In genomic region chr2:127082974-127083373, GRCh38 we compare ENCODE assay signal across 10 cellular contexts. TPM values are rescaled to one million over a fixed set of nuclear protein-coding genes. Genes with fewer than 3 reads are reported as not detected.
DNase-seq lines count a peak whose midpoint lies in the region; ATAC-seq lines count a peak whose summit lies in the region.
"Had no signal": no experiment of that assay in that cellular context is flagged by ENCODE, and none has a peak within 500 bp of the region (broad histone marks: within the 10 kb centered on the region; RNA-seq: fewer than 3 reads in every experiment).

No MANE protein-coding gene starts in this region.

- H3K27ac Mint-ChIP-seq in activated CD4-positive, alpha-beta T cell treated with anti-CD3 and anti-CD28 coated beads, Interleukin-2, amount 10 ng/mL, durations not matched to agents 7 days and 5 days, result peak overlapping the region; percentile 92
- H3K27ac Mint-ChIP-seq in activated naive CD8-positive, alpha-beta T cell treated with anti-CD3 and anti-CD28 coated beads, Interleukin-2, amount 10 ng/mL, durations not matched to agents 7 days and 5 days, result peak overlapping the region; percentile 99
- peak overlapping the region; percentile 68 for H3K27ac Mint-ChIP-seq in stimulated activated naive B cell treated with anti-CD40 and anti-IgM and Interleukin-4, amounts not matched to agents 10 μg/mL and 1 μg/mL and 100 μg/mL, for 72 hours

- CTCF ChIA-PET in activated CD4-positive, alpha-beta T cell treated with anti-CD3 and anti-CD28 coated beads, Interleukin-2, amount 10 ng/mL, durations not matched to agents 7 days and 5 days (lab: Charles Lee), result interaction anchor here (11.3 kb wide), 1 partner anchor 15 kb away, joined by 101 read pairs; no protein-coding TSS in a partner anchor

- H3K4me3 Mint-ChIP-seq in activated CD4-positive, alpha-beta T cell treated with anti-CD3 and anti-CD28 coated beads, Interleukin-2, amount 10 ng/mL, durations not matched to agents 7 days and 5 days, result no peak overlapping the region
- peak overlapping the region; percentile 94 for H3K4me3 Mint-ChIP-seq in activated naive CD8-positive, alpha-beta T cell treated with anti-CD3 and anti-CD28 coated beads, Interleukin-2, amount 10 ng/mL, durations not matched to agents 7 days and 5 days
- H3K4me3 Mint-ChIP-seq in stimulated activated naive B cell treated with anti-CD40 and anti-IgM and Interleukin-4, amounts not matched to agents 10 μg/mL and 1 μg/mL and 100 μg/mL, for 72 hours, result peak overlapping the region in 1 of 2 donors; percentile 29

- peaks cover 19% of the 10 kb centered on the region for H3K36me3 Mint-ChIP-seq in activated CD4-positive, alpha-beta T cell treated with anti-CD3 and anti-CD28 coated beads, Interleukin-2, amount 10 ng/mL, durations not matched to agents 7 days and 5 days (ENCODE audit: low read depth)
- peaks cover 4% of the 10 kb centered on the region for H3K36me3 Mint-ChIP-seq in activated naive CD8-positive, alpha-beta T cell treated with anti-CD3 and anti-CD28 coated beads, Interleukin-2, amount 10 ng/mL, durations not matched to agents 7 days and 5 days
- H3K36me3 Mint-ChIP-seq in stimulated activated naive B cell treated with anti-CD40 and anti-IgM and Interleukin-4, amounts not matched to agents 10 μg/mL and 1 μg/mL and 100 μg/mL, for 72 hours, result peaks cover 3% of the 10 kb centered on the region in 2 donors

- DNase-seq in activated CD4-positive, alpha-beta T cell treated with anti-CD3 and anti-CD28 coated beads, Interleukin-2, amount 10 ng/mL, durations not matched to agents 7 days and 5 days, result no peak
- no peak for DNase-seq in activated CD4-positive, alpha-beta T cell treated with anti-CD3 and anti-CD28 coated beads, Interleukin-2, amount 50 U/mL, for 48 hours
- DNase-seq in activated naive CD8-positive, alpha-beta T cell treated with anti-CD3 and anti-CD28 coated beads, Interleukin-2, amount 10 ng/mL, durations not matched to agents 7 days and 5 days, result no peak
- DNase-seq in iris pigment epithelial cell (ENCODE audit: low read depth) (peak; percentile 69), COLO829 (ENCODE audit: low spot score) (no peak), glomerular visceral epithelial cell (ENCODE audit: extremely low spot score) (no peak)
- DNase-seq in stimulated activated naive B cell treated with anti-CD40 and anti-IgM and Interleukin-4, amounts not matched to agents 10 μg/mL and 1 μg/mL and 100 μg/mL, for 72 hours, result no peak
- DNase-seq: NCI-H2029, occipital lobe had no signal

- POLR2A ChIA-PET in activated CD4-positive, alpha-beta T cell treated with anti-CD3 and anti-CD28 coated beads, Interleukin-2, amount 10 ng/mL, durations not matched to agents 7 days and 5 days (lab: Charles Lee), result no interaction called here
- POLR2A ChIA-PET in activated naive CD8-positive, alpha-beta T cell treated with anti-CD3 and anti-CD28 coated beads, Interleukin-2, amount 10 ng/mL, durations not matched to agents 7 days and 5 days (lab: Charles Lee), result interaction anchor here (1.1 to 3.5 kb wide), 2 partner anchors 15 to 24 kb away, joined by 4 to 11 read pairs; partner anchors contain the start of gene BIN1

- peaks cover 75% of the 10 kb centered on the region for H3K4me1 Mint-ChIP-seq in activated CD4-positive, alpha-beta T cell treated with anti-CD3 and anti-CD28 coated beads, Interleukin-2, amount 10 ng/mL, durations not matched to agents 7 days and 5 days
- H3K4me1 Mint-ChIP-seq in activated naive CD8-positive, alpha-beta T cell treated with anti-CD3 and anti-CD28 coated beads, Interleukin-2, amount 10 ng/mL, durations not matched to agents 7 days and 5 days, result peaks cover 68% of the 10 kb centered on the region
- peaks cover 82 to 100% of the 10 kb centered on the region in 2 donors for H3K4me1 Mint-ChIP-seq in stimulated activated naive B cell treated with anti-CD40 and anti-IgM and Interleukin-4, amounts not matched to agents 10 μg/mL and 1 μg/mL and 100 μg/mL, for 72 hours

- H3K27me3 Mint-ChIP-seq in activated CD4-positive, alpha-beta T cell treated with anti-CD3 and anti-CD28 coated beads, Interleukin-2, amount 10 ng/mL, durations not matched to agents 7 days and 5 days, result no peaks in the 10 kb centered on the region
- no peaks in the 10 kb centered on the region for H3K27me3 Mint-ChIP-seq in activated naive CD8-positive, alpha-beta T cell treated with anti-CD3 and anti-CD28 coated beads, Interleukin-2, amount 10 ng/mL, durations not matched to agents 7 days and 5 days
- H3K27me3 Mint-ChIP-seq in stimulated activated naive B cell treated with anti-CD40 and anti-IgM and Interleukin-4, amounts not matched to agents 10 μg/mL and 1 μg/mL and 100 μg/mL, for 72 hours, result no peaks in the 10 kb centered on the region

- no peak for ATAC-seq in activated naive CD8-positive, alpha-beta T cell treated with anti-CD3 and anti-CD28 coated beads, Interleukin-2, amount 10 ng/mL, durations not matched to agents 7 days and 5 days (ENCODE audit: low read depth)
- ATAC-seq in stimulated activated naive B cell treated with anti-CD40 and anti-IgM and Interleukin-4, amounts not matched to agents 10 μg/mL and 1 μg/mL and 100 μg/mL, for 72 hours (replicated peaks), result no peak
- ATAC-seq in HG03469 (IDR thresholded peaks at IDR 0.05; ENCODE audit: unreplicated experiment), result no peak

- H3K9me3 Mint-ChIP-seq in activated CD4-positive, alpha-beta T cell treated with anti-CD3 and anti-CD28 coated beads, Interleukin-2, amount 10 ng/mL, durations not matched to agents 7 days and 5 days, result peaks cover 6% of the 10 kb centered on the region
- no peaks in the 10 kb centered on the region for H3K9me3 Mint-ChIP-seq in activated naive CD8-positive, alpha-beta T cell treated with anti-CD3 and anti-CD28 coated beads, Interleukin-2, amount 10 ng/mL, durations not matched to agents 7 days and 5 days
- H3K9me3 Mint-ChIP-seq in stimulated activated naive B cell treated with anti-CD40 and anti-IgM and Interleukin-4, amounts not matched to agents 10 μg/mL and 1 μg/mL and 100 μg/mL, for 72 hours, result no peaks in the 10 kb centered on the region

RNA-seq across cellular contexts. Expression of gene BIN1, which starts 24.0 kb away (rescaled TPM):
- total RNA-seq in activated CD4-positive, alpha-beta T cell treated with anti-CD3 and anti-CD28 coated beads, Interleukin-2, amount 10 ng/mL, durations not matched to agents 7 days and 5 days, result 100 to 1,000 TPM; 140 to 148 TPM
- total RNA-seq in activated naive CD8-positive, alpha-beta T cell treated with anti-CD3 and anti-CD28 coated beads, Interleukin-2, amount 10 ng/mL, durations not matched to agents 7 days and 5 days, result 100 to 1,000 TPM; 160 to 161 TPM
